Comparison of ENCODE assay signal across 13 cellular contexts in the genomic region with DNA sequence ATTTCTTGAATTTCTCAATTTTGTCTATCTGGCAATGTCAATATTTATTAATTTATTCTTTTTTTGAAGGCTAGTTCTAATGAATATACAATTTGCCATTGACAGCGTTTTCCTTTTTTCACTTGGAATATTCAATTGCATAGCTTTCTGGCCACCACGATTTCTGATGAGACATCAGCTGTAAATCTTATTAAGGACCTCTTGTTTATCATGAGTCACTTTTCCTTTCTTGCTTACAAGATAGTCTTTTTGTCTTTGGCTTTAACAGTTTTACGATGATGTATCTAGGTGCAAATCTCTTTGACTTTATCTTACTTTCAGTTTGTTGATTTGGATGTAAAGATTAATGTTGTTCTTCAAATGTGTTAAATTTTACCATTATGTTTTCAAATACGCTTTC.
"Had no signal": no experiment of that assay in that cellular context is flagged by ENCODE, and none has a peak within 500 bp of the region (broad histone marks: within the 10 kb centered on the region; RNA-seq: fewer than 3 reads in every experiment).

No MANE protein-coding gene starts in this region.

- ATAC-seq: foreskin keratinocyte, left cardiac atrium, lower lobe of right lung, psoas muscle, upper lobe of right lung had no signal

- H3K36me3 ChIP-seq: esophagus squamous epithelium, lower lobe of right lung, sigmoid colon, thoracic aorta, upper lobe of right lung had no signal

- H3K27ac ChIP-seq: esophagus squamous epithelium, foreskin keratinocyte, lower lobe of right lung, psoas muscle, sigmoid colon, thoracic aorta, upper lobe of right lung had no signal

- H3K4me3 ChIP-seq: esophagus squamous epithelium, lower lobe of right lung, psoas muscle, sigmoid colon, thoracic aorta, upper lobe of right lung had no signal

- H3K4me1 ChIP-seq: esophagus squamous epithelium, foreskin keratinocyte, lower lobe of right lung, psoas muscle, sigmoid colon, upper lobe of right lung had no signal

- H3K27me3 ChIP-seq: esophagus squamous epithelium, foreskin keratinocyte, sigmoid colon, upper lobe of right lung had no signal

- DNase-seq: activated CD4-positive, CD25-positive, alpha-beta regulatory T cell; activated effector memory CD4-positive, alpha-beta T cell treated with Interleukin-2 at 50 U/mL for 16 hours; activated naive CD4-positive, alpha-beta T cell treated with anti-CD3 and anti-CD28 coated beads, Interleukin-2, amount 50 U/mL, for 16 hours; esophagus squamous epithelium; foreskin keratinocyte; left cardiac atrium; lower lobe of right lung; psoas muscle; sigmoid colon; stimulated activated CD4-positive, alpha-beta T cell treated with anti-CD3 and anti-CD28 coated beads, Interleukin-12 subunit alpha, Interleukin-12 subunit beta, amount 100 ng/mL, for 4 hours; stimulated activated CD4-positive, alpha-beta T cell treated with anti-CD3 and anti-CD28 coated beads, Interleukin-2, amount 100 ng/mL, for 24 hours; upper lobe of right lung had no signal
